Comparison of ENCODE assay signal across 1 cellular context in the genomic region with DNA sequence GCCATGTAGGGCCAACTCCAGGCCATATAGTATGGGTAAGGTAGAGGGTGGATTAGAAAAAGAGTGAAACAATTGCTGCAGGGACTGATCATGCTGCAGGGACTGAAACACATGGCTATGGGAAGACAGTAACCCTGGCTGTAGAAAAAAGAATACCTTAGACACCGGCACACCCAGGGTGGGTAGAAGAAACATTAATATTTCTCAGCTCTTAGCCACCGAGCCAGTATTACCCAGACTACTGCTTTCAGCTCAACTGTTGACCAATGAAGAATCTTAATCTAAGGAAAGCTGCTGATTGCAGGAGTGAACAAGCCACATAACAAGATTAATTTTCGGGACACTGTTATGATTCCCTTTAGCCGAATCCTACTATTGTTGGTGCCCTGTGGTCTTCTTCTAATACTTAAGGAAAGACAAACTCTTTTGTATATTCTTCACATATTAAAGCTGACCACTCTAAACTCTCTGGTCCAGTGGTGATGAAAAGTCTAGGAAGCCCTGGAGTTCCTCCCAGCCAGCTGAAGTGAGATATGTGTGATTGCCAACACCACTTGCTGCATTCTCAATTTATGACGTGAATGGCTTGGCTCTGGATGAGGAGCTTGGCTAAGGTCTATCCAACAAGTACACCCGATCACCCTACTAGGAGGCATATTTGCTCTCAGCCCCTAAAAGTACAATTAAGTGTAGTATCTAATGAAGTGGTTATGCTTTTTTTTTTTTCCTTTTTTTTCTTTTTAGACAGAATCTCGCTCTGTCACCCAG.
TF ChIP-seq lines count a peak whose summit lies in the region.

No MANE protein-coding gene starts in this region.

TF ChIP-seq in GM23338, 12 proteins besides CTCF, POLR2A, EP300 and RAD21 (continued from another document):
- TF ChIP-seq, protein P1, sequence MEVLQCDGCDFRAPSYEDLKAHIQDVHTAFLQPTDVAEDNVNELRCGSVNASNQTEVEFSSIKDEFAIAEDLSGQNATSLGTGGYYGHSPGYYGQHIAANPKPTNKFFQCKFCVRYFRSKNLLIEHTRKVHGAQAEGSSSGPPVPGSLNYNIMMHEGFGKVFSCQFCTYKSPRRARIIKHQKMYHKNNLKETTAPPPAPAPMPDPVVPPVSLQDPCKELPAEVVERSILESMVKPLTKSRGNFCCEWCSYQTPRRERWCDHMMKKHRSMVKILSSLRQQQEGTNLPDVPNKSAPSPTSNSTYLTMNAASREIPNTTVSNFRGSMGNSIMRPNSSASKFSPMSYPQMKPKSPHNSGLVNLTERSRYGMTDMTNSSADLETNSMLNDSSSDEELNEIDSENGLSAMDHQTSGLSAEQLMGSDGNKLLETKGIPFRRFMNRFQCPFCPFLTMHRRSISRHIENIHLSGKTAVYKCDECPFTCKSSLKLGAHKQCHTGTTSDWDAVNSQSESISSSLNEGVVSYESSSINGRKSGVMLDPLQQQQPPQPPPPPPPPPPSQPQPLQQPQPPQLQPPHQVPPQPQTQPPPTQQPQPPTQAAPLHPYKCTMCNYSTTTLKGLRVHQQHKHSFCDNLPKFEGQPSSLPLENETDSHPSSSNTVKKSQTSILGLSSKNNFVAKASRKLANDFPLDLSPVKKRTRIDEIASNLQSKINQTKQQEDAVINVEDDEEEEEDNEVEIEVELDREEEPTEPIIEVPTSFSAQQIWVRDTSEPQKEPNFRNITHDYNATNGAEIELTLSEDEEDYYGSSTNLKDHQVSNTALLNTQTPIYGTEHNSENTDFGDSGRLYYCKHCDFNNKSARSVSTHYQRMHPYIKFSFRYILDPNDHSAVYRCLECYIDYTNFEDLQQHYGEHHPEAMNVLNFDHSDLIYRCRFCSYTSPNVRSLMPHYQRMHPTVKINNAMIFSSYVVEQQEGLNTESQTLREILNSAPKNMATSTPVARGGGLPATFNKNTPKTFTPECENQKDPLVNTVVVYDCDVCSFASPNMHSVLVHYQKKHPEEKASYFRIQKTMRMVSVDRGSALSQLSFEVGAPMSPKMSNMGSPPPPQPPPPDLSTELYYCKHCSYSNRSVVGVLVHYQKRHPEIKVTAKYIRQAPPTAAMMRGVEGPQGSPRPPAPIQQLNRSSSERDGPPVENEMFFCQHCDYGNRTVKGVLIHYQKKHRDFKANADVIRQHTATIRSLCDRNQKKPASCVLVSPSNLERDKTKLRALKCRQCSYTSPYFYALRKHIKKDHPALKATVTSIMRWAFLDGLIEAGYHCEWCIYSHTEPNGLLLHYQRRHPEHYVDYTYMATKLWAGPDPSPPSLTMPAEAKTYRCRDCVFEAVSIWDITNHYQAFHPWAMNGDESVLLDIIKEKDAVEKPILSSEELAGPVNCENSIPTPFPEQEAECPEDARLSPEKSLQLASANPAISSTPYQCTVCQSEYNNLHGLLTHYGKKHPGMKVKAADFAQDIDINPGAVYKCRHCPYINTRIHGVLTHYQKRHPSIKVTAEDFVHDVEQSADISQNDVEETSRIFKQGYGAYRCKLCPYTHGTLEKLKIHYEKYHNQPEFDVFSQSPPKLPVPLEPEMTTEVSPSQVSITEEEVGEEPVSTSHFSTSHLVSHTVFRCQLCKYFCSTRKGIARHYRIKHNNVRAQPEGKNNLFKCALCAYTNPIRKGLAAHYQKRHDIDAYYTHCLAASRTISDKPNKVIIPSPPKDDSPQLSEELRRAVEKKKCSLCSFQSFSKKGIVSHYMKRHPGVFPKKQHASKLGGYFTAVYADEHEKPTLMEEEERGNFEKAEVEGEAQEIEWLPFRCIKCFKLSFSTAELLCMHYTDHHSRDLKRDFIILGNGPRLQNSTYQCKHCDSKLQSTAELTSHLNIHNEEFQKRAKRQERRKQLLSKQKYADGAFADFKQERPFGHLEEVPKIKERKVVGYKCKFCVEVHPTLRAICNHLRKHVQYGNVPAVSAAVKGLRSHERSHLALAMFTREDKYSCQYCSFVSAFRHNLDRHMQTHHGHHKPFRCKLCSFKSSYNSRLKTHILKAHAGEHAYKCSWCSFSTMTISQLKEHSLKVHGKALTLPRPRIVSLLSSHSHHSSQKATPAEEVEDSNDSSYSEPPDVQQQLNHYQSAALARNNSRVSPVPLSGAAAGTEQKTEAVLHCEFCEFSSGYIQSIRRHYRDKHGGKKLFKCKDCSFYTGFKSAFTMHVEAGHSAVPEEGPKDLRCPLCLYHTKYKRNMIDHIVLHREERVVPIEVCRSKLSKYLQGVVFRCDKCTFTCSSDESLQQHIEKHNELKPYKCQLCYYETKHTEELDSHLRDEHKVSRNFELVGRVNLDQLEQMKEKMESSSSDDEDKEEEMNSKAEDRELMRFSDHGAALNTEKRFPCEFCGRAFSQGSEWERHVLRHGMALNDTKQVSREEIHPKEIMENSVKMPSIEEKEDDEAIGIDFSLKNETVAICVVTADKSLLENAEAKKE (CRISPR knock-in tag; IDR thresholded peaks at IDR 0.05) = no peak
- TF ChIP-seq ZNF114 (CRISPR knock-in tag; IDR thresholded peaks at IDR 0.05) (no peak), EZH2 (IDR thresholded peaks at IDR 0.05; ENCODE audit: low read depth, unreplicated experiment) (no peak)
TF ChIP-seq in GM23338: peak in this region for 0.
